In the genomic region with DNA sequence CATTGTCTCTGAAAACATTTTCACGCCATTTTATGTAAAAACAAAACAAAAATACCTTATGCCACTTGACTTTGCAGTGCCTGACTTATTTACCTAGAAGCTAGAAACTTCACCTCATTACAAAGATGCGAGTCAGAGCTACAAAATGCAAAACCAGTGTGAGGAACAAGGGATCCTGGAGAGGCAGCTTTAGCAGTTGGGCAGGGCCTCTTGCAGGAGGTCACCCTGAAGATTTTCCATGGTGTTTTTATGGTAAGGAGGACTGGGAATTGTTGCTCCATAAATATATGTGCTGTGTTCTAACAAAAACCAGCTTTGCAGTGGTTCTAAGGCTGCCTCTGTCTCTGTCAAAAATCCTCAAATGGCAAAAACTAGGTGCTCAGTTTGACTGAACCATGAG, we compare ENCODE assay signal across 8 cellular contexts. TPM values are rescaled to one million over a fixed set of nuclear protein-coding genes. Genes with fewer than 3 reads are reported as not detected.
DNase-seq lines count a peak whose midpoint lies in the region; ATAC-seq, FAIRE-seq and TF ChIP-seq lines count a peak whose summit lies in the region.

No MANE protein-coding gene starts in this region.

- H3K4me3 ChIP-seq in psoas muscle, result no peak overlapping the region

- 79 to 85% (median 85%) methylated on average over 2 of the region's 2 CpGs for WGBS in psoas muscle, 3 donors

- ATAC-seq in psoas muscle, result no peak
- no peak for ATAC-seq in GM21515 (IDR thresholded peaks at IDR 0.05; ENCODE audit: unreplicated experiment)

- H3K9me3 ChIP-seq in psoas muscle, result no peaks in the 10 kb centered on the region

- intact Hi-C loops in psoas muscle (cut with DNase I), result loop anchor here in 1 of 2 donors (5.0 kb wide), 1 partner anchor 482 kb away; no protein-coding TSS in a partner anchor

- peaks cover 39% of the 10 kb centered on the region for H3K4me1 ChIP-seq in psoas muscle

- no peaks in the 10 kb centered on the region for H3K27me3 ChIP-seq in psoas muscle (ENCODE audit: insufficient read depth in 3 of 3, low read length in 2 of 3)

- H3K27ac ChIP-seq in psoas muscle, result peak overlapping the region; percentile 26

- peak; percentile 10 for FAIRE-seq in RCC 7860 (lab: Jason Lieb, UNC)

- DNase-seq in GM03348 (ENCODE audit: low spot score) (peak; percentile 48), RCC 7860 (ENCODE audit: low spot score) (peak; percentile 56), fibroblast of gingiva (ENCODE audit: low read depth) (peak; percentile 42), psoas muscle (no peak), DMS153 (lab: John Stamatoyannopoulos, UW) (no peak), mucosa of gallbladder (ENCODE audit: low spot score) (no peak)
- DNase-seq in activated CD4-positive, alpha-beta T cell treated with anti-CD3 and anti-CD28 coated beads for 1 hour, result no peak

- H3K36me3 ChIP-seq in psoas muscle (ENCODE audit: insufficient read depth in 1 of 2, low read depth in 1 of 2), result no peaks in the 10 kb centered on the region

- no peak for TF ChIP-seq CTCF in psoas muscle (IDR thresholded peaks at IDR 0.05)

RNA-seq across cellular contexts. Expression of gene TARBP1, which starts 36.4 kb away (rescaled TPM):
- total RNA-seq in psoas muscle, result 10 to 100 TPM in 1 of 4 donors, 1 to 10 TPM in 3; 5.8 to 10.5 (median 9.0) TPM
- polyA plus RNA-seq in psoas muscle, result 10 to 100 TPM in 1 of 3 donors, 1 to 10 TPM in 2; 5.8 to 10.4 (median 6.6) TPM
- total RNA-seq in mucosa of gallbladder, result 22.0 TPM

Comparison
In these comparisons a context has a peak if more than half of its experiments do, and no peak if none do; other contexts are left out.
1. DNase-seq: peak in GM03348 (single experiment), RCC 7860 (single experiment) and fibroblast of gingiva (single experiment); none in psoas muscle (0 of 2), activated CD4-positive, alpha-beta T cell treated with anti-CD3 and anti-CD28 coated beads for 1 hour (single experiment), DMS153 (single experiment) and mucosa of gallbladder (single experiment).